Comparison of ENCODE assay signal across 27 cellular contexts in the genomic region with DNA sequence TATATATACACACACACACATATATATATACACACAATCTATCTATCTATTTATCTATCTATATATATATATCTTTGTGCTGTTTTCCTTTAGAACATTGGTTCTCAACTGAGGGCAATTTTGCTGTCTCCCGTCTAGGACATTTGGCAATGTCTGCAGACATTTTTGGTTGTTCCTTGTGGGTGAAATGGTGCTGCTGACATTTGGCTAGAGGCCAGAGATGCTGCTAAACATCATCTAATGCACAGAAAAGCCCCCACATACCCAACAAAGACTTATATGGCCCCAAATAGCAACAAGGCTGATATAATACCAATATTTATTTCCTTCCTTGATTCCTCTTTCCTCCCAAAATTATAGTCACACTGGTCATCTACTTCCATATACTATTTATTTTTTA.
DNase-seq lines count a peak whose midpoint lies in the region; ATAC-seq and FAIRE-seq lines count a peak whose summit lies in the region.
"Had no signal": no experiment of that assay in that cellular context is flagged by ENCODE, and none has a peak within 500 bp of the region (broad histone marks: within the 10 kb centered on the region; RNA-seq: fewer than 3 reads in every experiment).

No MANE protein-coding gene starts in this region.

- H2AK5ac ChIP-seq in mesenchymal stem cell (ENCODE audit: low read length, severe bottlenecking) = no peak overlapping the region

- H4K91ac ChIP-seq in mesenchymal stem cell (ENCODE audit: low read length) = no peak overlapping the region

- no peaks in the 10 kb centered on the region for H3K9me3 ChIP-seq in mesenchymal stem cell (ENCODE audit: control insufficient read depth, low read length)
- H3K9me3 ChIP-seq: A549, body of pancreas, gastroesophageal sphincter, neutrophil, psoas muscle, testis, uterus had no signal

- no peak overlapping the region for H3K14ac ChIP-seq in mesenchymal stem cell (ENCODE audit: low read length in 2 of 2)

- no peaks in the 10 kb centered on the region for H3K36me3 ChIP-seq in mesenchymal stem cell (ENCODE audit: control insufficient read depth in 1 of 2, insufficient read depth in 2 of 2, low read depth in 1 of 2, low read length in 2 of 2)
- H3K36me3 ChIP-seq: gastroesophageal sphincter, neutrophil, uterus had no signal

- no peak for ATAC-seq in GM18520 (IDR thresholded peaks at IDR 0.05; ENCODE audit: unreplicated experiment)
- ATAC-seq: activated T-cell treated with anti-CD3 and anti-CD28 coated beads, Interleukin-2, amount 50 U/mL, for 4 hours; body of pancreas; T-helper 17 cell had no signal

- H2AFZ ChIP-seq in mesenchymal stem cell (ENCODE audit: low read depth, low read length) = no peak overlapping the region

- H3K4me3 Mint-ChIP-seq in activated CD4-positive, alpha-beta T cell treated with anti-CD3 and anti-CD28 coated beads, Interleukin-2, amount 10 ng/mL, durations not matched to agents 24 days and 14 days = no peak overlapping the region
- H3K4me3 Mint-ChIP-seq: activated T-cell treated with anti-CD3 and anti-CD28 coated beads, Interleukin-2, amount 50 U/mL, for 4 hours; B cell; T-helper 17 cell had no signal

- peak; percentile 26 for DNase-seq in A172 (ENCODE audit: low spot score)
- peak; percentile 14 for DNase-seq in LHCN-M2 (ENCODE audit: low read depth)
- DNase-seq in mesenchymal stem cell = no peak
- no peak for DNase-seq in HPDE6-E6E7 (ENCODE audit: extremely low spot score)
- DNase-seq in activated CD4-positive, alpha-beta T cell treated with anti-CD3 and anti-CD28 coated beads, Interleukin-2, amount 10 ng/mL, durations not matched to agents 24 days and 14 days = no peak
- no peak for DNase-seq in T1000 (lab: John Stamatoyannopoulos, UW)
- DNase-seq: activated CD4-positive, alpha-beta T cell treated with anti-CD3 and anti-CD28 coated beads for 4 hours; activated gamma-delta T cell treated with Interleukin-2 at 50 U/mL for 16 hours; activated T-cell treated with anti-CD3 and anti-CD28 coated beads, Interleukin-2, amount 50 U/mL, for 4 hours; body of pancreas; effector CD4-positive, alpha-beta T cell; hippocampal formation; mesendoderm; NCI-H1092; NCI-H187; psoas muscle; RPMI8226; stimulated activated naive CD4-positive, alpha-beta T cell treated with Interleukin-2 at 50 U/mL for 16 hours; T-helper 17 cell; testis; uterus had no signal

- H3K27me3 ChIP-seq in mesenchymal stem cell (ENCODE audit: control insufficient read depth in 1 of 2, insufficient read depth in 1 of 2, low read length in 2 of 2) = no peaks in the 10 kb centered on the region
- H3K27me3 ChIP-seq: body of pancreas, gastroesophageal sphincter, neutrophil, testis, uterus had no signal

- H2BK120ac ChIP-seq in mesenchymal stem cell (ENCODE audit: low read depth, low read length) = no peak overlapping the region

- peak; percentile 28 for FAIRE-seq in colon (lab: Jason Lieb, UNC)
- FAIRE-seq: A549 had no signal

- H4K8ac ChIP-seq in mesenchymal stem cell (ENCODE audit: low read length) = no peak overlapping the region

- peaks cover 2% of the 10 kb centered on the region for H3K27me3 Mint-ChIP-seq in activated CD4-positive, alpha-beta T cell treated with anti-CD3 and anti-CD28 coated beads, Interleukin-2, amount 10 ng/mL, durations not matched to agents 24 days and 14 days
- H3K27me3 Mint-ChIP-seq: B cell, T-helper 17 cell had no signal

- no peak overlapping the region for H3K27ac ChIP-seq in mesenchymal stem cell (ENCODE audit: low read length, poor library complexity, severe bottlenecking)
- H3K27ac ChIP-seq: A549, body of pancreas, gastroesophageal sphincter, neutrophil, psoas muscle, testis, uterus had no signal

- H3K4ac ChIP-seq in mesenchymal stem cell (ENCODE audit: low read depth in 1 of 2, low read length in 2 of 2) = no peak overlapping the region

- intact Hi-C loops in activated CD4-positive, alpha-beta T cell treated with anti-CD3 and anti-CD28 coated beads, Interleukin-2, amount 10 ng/mL, durations not matched to agents 24 days and 14 days (cut with micrococcal nuclease) = loop anchor here (10.0 kb wide), 1 partner anchor 81 kb away; no protein-coding TSS in a partner anchor

- peak overlapping the region in 1 of 2 experiments; percentile 58 for H3K4me3 ChIP-seq in mesenchymal stem cell (ENCODE audit: insufficient read depth in 1 of 2, low read depth in 1 of 2, low read length in 2 of 2)
- H3K4me3 ChIP-seq: A549, body of pancreas, gastroesophageal sphincter, testis, uterus had no signal

- no peak overlapping the region for H3K18ac ChIP-seq in mesenchymal stem cell (ENCODE audit: low read depth in 1 of 2, low read length in 2 of 2)

- peak overlapping the region; percentile 72 for H3K9ac ChIP-seq in mesenchymal stem cell (ENCODE audit: low read length)

- H2BK15ac ChIP-seq in mesenchymal stem cell (ENCODE audit: low read depth, poor library complexity, severe bottlenecking) = no peak overlapping the region

- no peaks in the 10 kb centered on the region for H3K4me1 Mint-ChIP-seq in activated CD4-positive, alpha-beta T cell treated with anti-CD3 and anti-CD28 coated beads, Interleukin-2, amount 10 ng/mL, durations not matched to agents 24 days and 14 days
- H3K4me1 Mint-ChIP-seq: B cell, T-helper 17 cell had no signal

- no peaks in the 10 kb centered on the region for H3K36me3 Mint-ChIP-seq in activated CD4-positive, alpha-beta T cell treated with anti-CD3 and anti-CD28 coated beads, Interleukin-2, amount 10 ng/mL, durations not matched to agents 24 days and 14 days (ENCODE audit: low read depth)

- H3K9me3 Mint-ChIP-seq in activated CD4-positive, alpha-beta T cell treated with anti-CD3 and anti-CD28 coated beads, Interleukin-2, amount 10 ng/mL, durations not matched to agents 24 days and 14 days = no peaks in the 10 kb centered on the region
- H3K9me3 Mint-ChIP-seq: activated T-cell treated with anti-CD3 and anti-CD28 coated beads, Interleukin-2, amount 50 U/mL, for 4 hours had no signal

- H3K23ac ChIP-seq in mesenchymal stem cell (ENCODE audit: low read length in 2 of 2) = no peak overlapping the region

- 71% methylated on average over 1 of the region's 1 CpG for WGBS in mesenchymal stem cell

- H3K79me1 ChIP-seq in mesenchymal stem cell (replicated peaks; ENCODE audit: low read length, poor library complexity, severe bottlenecking) = no peaks in the 10 kb centered on the region

- no peak overlapping the region for H2BK5ac ChIP-seq in mesenchymal stem cell (ENCODE audit: low read depth, low read length, poor library complexity, severe bottlenecking)

- H2BK12ac ChIP-seq in mesenchymal stem cell (ENCODE audit: low read length in 2 of 2) = no peak overlapping the region

- no peak overlapping the region for H3K4me2 ChIP-seq in mesenchymal stem cell (ENCODE audit: low read length, poor library complexity, severe bottlenecking)

- H3K4me1 ChIP-seq in mesenchymal stem cell (ENCODE audit: control insufficient read depth, insufficient read depth, low read depth, low read length) = no peaks in the 10 kb centered on the region
- H3K4me1 ChIP-seq: A549, gastroesophageal sphincter, psoas muscle, testis, uterus had no signal

- no peak overlapping the region for H3K27ac Mint-ChIP-seq in activated CD4-positive, alpha-beta T cell treated with anti-CD3 and anti-CD28 coated beads, Interleukin-2, amount 10 ng/mL, durations not matched to agents 24 days and 14 days
- H3K27ac Mint-ChIP-seq: B cell, T-helper 17 cell had no signal

Comparison
In these comparisons a context has a peak if more than half of its experiments do, and no peak if none do; other contexts are left out.
1. DNase-seq: peak in A172 (single experiment) and LHCN-M2 (single experiment); none in mesenchymal stem cell (single experiment), HPDE6-E6E7 (single experiment), activated CD4-positive, alpha-beta T cell treated with anti-CD3 and anti-CD28 coated beads, Interleukin-2, amount 10 ng/mL, durations not matched to agents 24 days and 14 days (single experiment) and T1000 (single experiment).